Comparison of ENCODE assay signal across 19 cellular contexts in the genomic region with DNA sequence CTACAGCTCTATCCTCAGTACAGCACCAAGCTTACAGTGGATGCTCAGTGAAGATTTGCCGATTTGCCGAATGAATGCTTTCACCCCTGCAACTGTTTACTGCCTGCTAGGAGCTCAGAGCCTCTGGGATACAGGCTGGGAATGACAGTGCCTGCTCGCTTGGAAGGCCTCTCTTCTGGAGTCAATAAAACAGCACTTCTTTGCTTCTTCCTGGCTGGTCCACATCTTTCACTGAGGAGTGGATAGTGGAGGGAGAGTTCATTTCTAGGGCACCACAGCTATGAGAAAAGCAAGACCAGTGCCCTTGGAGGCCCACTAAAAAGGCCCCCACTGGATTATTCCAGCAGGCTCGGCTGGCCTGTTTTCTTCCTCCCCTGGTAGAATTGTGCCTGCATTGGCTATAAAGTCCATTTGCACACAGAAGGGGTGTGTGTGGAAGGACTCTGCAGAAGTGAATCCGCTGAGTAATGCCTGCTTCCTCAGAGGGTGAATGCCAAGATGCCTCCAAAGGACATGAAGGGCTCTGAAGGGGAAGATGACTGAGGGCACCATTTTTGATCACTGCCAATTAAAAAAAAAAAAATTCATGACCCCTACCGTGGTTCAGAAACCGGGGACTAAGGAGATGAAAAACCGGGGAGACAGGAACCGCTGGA. TPM values are rescaled to one million over a fixed set of nuclear protein-coding genes. Genes with fewer than 3 reads are reported as not detected.
DNase-seq lines count a peak whose midpoint lies in the region; ATAC-seq, FAIRE-seq and TF ChIP-seq lines count a peak whose summit lies in the region.
"Had no signal": no experiment of that assay in that cellular context is flagged by ENCODE, and none has a peak within 500 bp of the region (broad histone marks: within the 10 kb centered on the region; RNA-seq: fewer than 3 reads in every experiment).

No MANE protein-coding gene starts in this region.

- H3K9me3 Mint-ChIP-seq in CD8-positive, alpha-beta T cell = no peaks in the 10 kb centered on the region
- H3K9me3 Mint-ChIP-seq: HFFc6; stimulated activated naive CD8-positive, alpha-beta T cell treated with anti-CD3 and anti-CD28 coated beads, Interleukin-15, Interleukin-2, amounts not matched to agents 100 ng/mL and 50 ng/mL, for 24 hours had no signal

- peaks cover 1 to 7% of the 10 kb centered on the region in 2 experiments; a peak in 1 of 4 replicates for H3K4me1 ChIP-seq in SK-N-SH (ENCODE audit: control insufficient read depth in 1 of 2, insufficient read depth in 2 of 2, low read depth in 1 of 2, low read length in 1 of 2)
- peaks cover 25% of the 10 kb centered on the region for H3K4me1 ChIP-seq in HepG2 (ENCODE audit: insufficient read depth, low read length)
- H3K4me1 ChIP-seq in CD8-positive, alpha-beta T cell (ENCODE audit: insufficient read depth, low read length) = peaks cover 3% of the 10 kb centered on the region
- H3K4me1 ChIP-seq: Caco-2 had no signal

- TF ChIP-seq CTCF in SK-N-SH (IDR thresholded peaks at IDR 0.05) = no peak
- TF ChIP-seq CTCF in HepG2 (CRISPR knock-in tag; IDR thresholded peaks at IDR 0.05) = no peak
- no peak for TF ChIP-seq CTCF in GM13977 (IDR thresholded peaks at IDR 0.05; ENCODE audit: extremely low read depth, insufficient read depth, missing control alignments)
- no peak for TF ChIP-seq CTCF in CD8-positive, alpha-beta T cell (IDR thresholded peaks at IDR 0.05)

- H3K4me3 Mint-ChIP-seq in CD8-positive, alpha-beta T cell = no peak overlapping the region
- H3K4me3 Mint-ChIP-seq: HFFc6; stimulated activated naive CD8-positive, alpha-beta T cell treated with anti-CD3 and anti-CD28 coated beads, Interleukin-15, Interleukin-2, amounts not matched to agents 100 ng/mL and 50 ng/mL, for 24 hours had no signal

- intact Hi-C loops in HepG2 (cut with micrococcal nuclease; ENCODE audit: unreplicated experiment) = loop anchor here (2.0 kb wide), 1 partner anchor 20 kb away; no protein-coding TSS in a partner anchor
- intact Hi-C loops in CD8-positive, alpha-beta T cell (cut with DNase I, micrococcal nuclease) = no loop called here

- H3K9me3 ChIP-seq in SK-N-SH (no peaks in the 10 kb centered on the region), HepG2 (ENCODE audit: low read length) (no peaks in the 10 kb centered on the region)
- no peaks in the 10 kb centered on the region for H3K9me3 ChIP-seq in CD8-positive, alpha-beta T cell (ENCODE audit: low read length)
- H3K9me3 ChIP-seq: Caco-2 had no signal

- H3K27ac ChIP-seq in SK-N-SH (ENCODE audit: low read depth in 2 of 2, low read length in 1 of 2) = no peak overlapping the region
- H3K27ac ChIP-seq in HepG2 (ENCODE audit: extremely low read length, insufficient read depth, low read length) = no peak overlapping the region
- H3K27ac ChIP-seq in CD8-positive, alpha-beta T cell (ENCODE audit: low read depth, low read length) = no peak overlapping the region
- H3K27ac ChIP-seq: coronary artery had no signal

- no peaks in the 10 kb centered on the region for H3K9me2 ChIP-seq in SK-N-SH

- DNase-seq in SK-N-SH (no peak), UCSD-AML1 (lab: John Stamatoyannopoulos, UW; ENCODE audit: unreplicated experiment) (peak; percentile 37), HepG2 (ENCODE audit: low spot score) (no peak), T1000 (lab: John Stamatoyannopoulos, UW) (no peak), GM13977 (ENCODE audit: low spot score) (no peak)
- no peak for DNase-seq in CD8-positive, alpha-beta T cell
- DNase-seq: 8988T; activated CD4-positive, alpha-beta T cell treated with anti-CD3 and anti-CD28 coated beads for 1 hour; Caco-2; HFFc6; hippocampal formation; left ventricle myocardium superior; MM.1S; NCI-H2171 treated with DMSO at 0.1 percent for 48 hours; SW 1271 had no signal

- CTCF ChIA-PET in SK-N-SH (lab: Yijun Ruan, JAX) = interaction anchor here (0.7 to 1.9 kb wide), 4 partner anchors 42 to 124 kb away, joined by 3 to 5 read pairs (median 4); a partner anchor contains a TSS
- CTCF ChIA-PET in HepG2 (lab: Yijun Ruan, JAX; ENCODE audit: low intra/inter-chr PET ratio, low total read pairs) = no interaction called here
- CTCF ChIA-PET in CD8-positive, alpha-beta T cell (lab: Charles Lee) = interaction anchor here (0.6 to 0.7 kb wide), 2 partner anchors 49 to 181 kb away, joined by 3 read pairs; no protein-coding TSS in a partner anchor

- ATAC-seq in SK-N-SH treated with all-trans-retinoic acid at 6 μM for 48 hours (no peak), HepG2 (peak; percentile 45), GM19397 (IDR thresholded peaks at IDR 0.05; ENCODE audit: unreplicated experiment) (no peak)
- no peak for ATAC-seq in CD8-positive, alpha-beta T cell
- ATAC-seq: left ventricle myocardium superior had no signal

- TF ChIP-seq RAD21 in SK-N-SH (IDR thresholded peaks at IDR 0.05; ENCODE audit: low read length) = no peak
- TF ChIP-seq RAD21 in HepG2 (CRISPR knock-in tag; IDR thresholded peaks at IDR 0.05) = no peak

- peaks cover 9% of the 10 kb centered on the region for H4K20me1 ChIP-seq in SK-N-SH (ENCODE audit: insufficient read depth)
- H4K20me1 ChIP-seq in HepG2 (ENCODE audit: insufficient read depth, low read length) = peaks cover 8% of the 10 kb centered on the region

- POLR2A ChIA-PET in SK-N-SH (lab: Yijun Ruan, JAX) (no interaction called here), HepG2 (lab: Yijun Ruan, JAX) (interaction anchor here (1.2 to 3.9 kb wide), 3 partner anchors 22 to 124 kb away, joined by 4 to 22 read pairs (median 7); a partner anchor contains a TSS)
- POLR2A ChIA-PET in CD8-positive, alpha-beta T cell (lab: Charles Lee) = no interaction called here

- peaks cover 7% of the 10 kb centered on the region for H3K36me3 Mint-ChIP-seq in CD8-positive, alpha-beta T cell

- no peaks in the 10 kb centered on the region for H3K27me3 ChIP-seq in SK-N-SH (ENCODE audit: insufficient read depth)
- peaks cover 0 to 1% of the 10 kb centered on the region in 2 experiments; a peak in 2 of 5 replicates for H3K27me3 ChIP-seq in HepG2 (ENCODE audit: control insufficient read depth in 1 of 2, insufficient read depth in 2 of 2, low read length in 2 of 2)
- H3K27me3 ChIP-seq in CD8-positive, alpha-beta T cell (ENCODE audit: insufficient read depth, low read length) = no peaks in the 10 kb centered on the region

- H3K79me2 ChIP-seq in SK-N-SH (ENCODE audit: insufficient read depth) (peaks cover 11% of the 10 kb centered on the region), HepG2 (ENCODE audit: insufficient read depth, low read length) (peaks cover 12% of the 10 kb centered on the region)

- in situ Hi-C loops in HepG2 (cut with HindIII; ENCODE audit: extremely low pct_ligation_motif_present, low pct_unique_long_range_greater_than_20kb) (no loop called here), GM13977 (cut with MboI; ENCODE audit: low pct_unique_long_range_greater_than_20kb, low sequenced_read_pairs, unreplicated experiment) (no loop called here)

- H3K9ac ChIP-seq in SK-N-SH = no peak overlapping the region
- peak overlapping the region; percentile 32; the same call in 1 of the 2 replicates for H3K9ac ChIP-seq in HepG2 (ENCODE audit: insufficient read depth, low read depth, low read length)

- H3K4me3 ChIP-seq in SK-N-SH (ENCODE audit: low read depth in 2 of 2, low read length in 1 of 2) (no peak overlapping the region), HepG2 (replicated peaks in 1 of 3; ENCODE audit: insufficient read depth in 1 of 3, low read depth in 2 of 3, low read length in 3 of 3) (peak overlapping the region; percentile 0 to 41 (median 6); a peak in 4 of 6 replicates)
- H3K4me3 ChIP-seq in CD8-positive, alpha-beta T cell (ENCODE audit: low read depth, low read length) = no peak overlapping the region
- H3K4me3 ChIP-seq: coronary artery had no signal

- TF ChIP-seq EP300 in SK-N-SH (IDR thresholded peaks at IDR 0.05; ENCODE audit: borderline replicate concordance in 1 of 2, low read depth in 1 of 2, low read length in 1 of 2) (no peak), HepG2 (IDR thresholded peaks at IDR 0.05; ENCODE audit: low read depth in 2 of 2, low read length in 2 of 2) (no peak), HepG2 (CRISPR knock-in tag; IDR thresholded peaks at IDR 0.05; ENCODE audit: borderline replicate concordance) (no peak; the same call in 1 of the 2 replicates)

- no peaks in the 10 kb centered on the region for H3K27me3 Mint-ChIP-seq in CD8-positive, alpha-beta T cell (ENCODE audit: low read depth)

- H3K4me2 ChIP-seq in SK-N-SH = no peak overlapping the region
- H3K4me2 ChIP-seq in HepG2 (ENCODE audit: low read depth, low read length) = peak overlapping the region; percentile 70

- WGBS in SK-N-SH (ENCODE audit: low lambda C conversion rate) = 82% methylated on average over 9 of the region's 9 CpGs
- 23% methylated on average over 9 of the region's 9 CpGs for WGBS in HepG2 (ENCODE audit: low lambda C conversion rate)

- 0 out of 2 replicates have a peak overlapping the region, but pooled peaks have one; percentile 39 for H2AFZ ChIP-seq in SK-N-SH (ENCODE audit: low read depth)
- peak overlapping the region; percentile 82 for H2AFZ ChIP-seq in HepG2 (ENCODE audit: low read length)

- H3K36me3 ChIP-seq in SK-N-SH (replicated peaks in 1 of 2; ENCODE audit: control insufficient read depth in 1 of 2, insufficient read depth in 2 of 2, low read length in 1 of 2) = no peaks in the 10 kb centered on the region
- no peaks in the 10 kb centered on the region for H3K36me3 ChIP-seq in HepG2 (replicated peaks in 1 of 2; ENCODE audit: control insufficient read depth in 1 of 2, insufficient read depth in 2 of 2, low read length in 2 of 2)
- H3K36me3 ChIP-seq in CD8-positive, alpha-beta T cell (ENCODE audit: insufficient read depth, low read length) = no peaks in the 10 kb centered on the region

- H3F3A ChIP-seq in SK-N-SH (replicated peaks; ENCODE audit: insufficient read depth) = no peaks in the 10 kb centered on the region

- no TSS peak for BruUV-seq in HepG2 (replicated peaks; lab: Mats Ljungman, UMichigan)

- FAIRE-seq in HepG2 (lab: Jason Lieb, UNC) = no peak

- peaks cover 9% of the 10 kb centered on the region for H3K4me1 Mint-ChIP-seq in CD8-positive, alpha-beta T cell (ENCODE audit: low read depth)

- no peak overlapping the region for H3K27ac Mint-ChIP-seq in CD8-positive, alpha-beta T cell
- H3K27ac Mint-ChIP-seq: HFFc6; stimulated activated naive CD8-positive, alpha-beta T cell treated with anti-CD3 and anti-CD28 coated beads, Interleukin-15, Interleukin-2, amounts not matched to agents 100 ng/mL and 50 ng/mL, for 24 hours had no signal

- TF ChIP-seq POLR2A in HepG2 (IDR thresholded peaks at IDR 0.05; ENCODE audit: insufficient read depth in 1 of 2, low read depth in 2 of 2, low read length in 2 of 2) = no peak

RNA-seq across cellular contexts. Expression of a gene that starts 3.2 kb away (rescaled TPM):
- polyA plus RNA-seq in SK-N-SH (2012; rRNA removed) (8.4 and 8.6 TPM in 2 replicates), HepG2 (2011; rRNA removed) (52.5 and 58.4 TPM in 2 replicates)
- 11.0 and 13.7 TPM in 2 replicates for polyA plus RNA-seq in SK-N-SH (2012; cell fraction: cytosol; rRNA removed)
- 24.5 and 33.7 TPM in 2 replicates for polyA plus RNA-seq in SK-N-SH (2012; cell fraction: nucleus; rRNA removed)
- 173 and 177 TPM in 2 replicates for total RNA-seq in HepG2 (2016; rRNA removed; fragmentation: Illumina TruSeq; extraction: Trizol)
- 42.2 and 47.1 TPM in 2 replicates for total RNA-seq in HepG2 (2016; cell fraction: cytosol; rRNA removed; fragmentation: Illumina TruSeq; extraction: Trizol; ENCODE audit: low read depth)
- total RNA-seq in HepG2 (2016; cell fraction: insoluble cytoplasmic fraction; rRNA removed; fragmentation: Illumina TruSeq; extraction: Trizol) = 166 and 185 TPM in 2 replicates
- 53.5 and 58.7 TPM in 2 replicates for total RNA-seq in HepG2 (2016; cell fraction: membrane; rRNA removed; fragmentation: Illumina TruSeq; extraction: Trizol)
- total RNA-seq in HepG2 (2016; cell fraction: nucleus; rRNA removed; fragmentation: Illumina TruSeq; extraction: Trizol) = 231 and 239 TPM in 2 replicates
- polyA plus RNA-seq in HepG2 (2011; cell fraction: cytosol; rRNA removed) = 16.6 and 26.6 TPM in 2 replicates
- 77.7 and 102 TPM in 2 replicates for polyA plus RNA-seq in HepG2 (2011; cell fraction: nucleus; rRNA removed)
- polyA plus RNA-seq in HepG2 (2012) = 151 and 152 TPM in 2 replicates
- polyA plus RNA-seq in HepG2 (2016; cell fraction: cytosol; fragmentation: Illumina TruSeq; extraction: Trizol; ENCODE audit: low read depth) = 5.3 and 6.8 TPM in 2 replicates
- polyA plus RNA-seq in HepG2 (2016; cell fraction: insoluble cytoplasmic fraction; fragmentation: Illumina TruSeq; extraction: Trizol; ENCODE audit: low read depth) = 200 and 216 TPM in 2 replicates
- polyA plus RNA-seq in HepG2 (2016; cell fraction: membrane; fragmentation: Illumina TruSeq; extraction: Trizol; ENCODE audit: low read depth) = 18.6 and 26.0 TPM in 2 replicates
- polyA plus RNA-seq in HepG2 (2016; cell fraction: nucleus; fragmentation: Illumina TruSeq; extraction: Trizol; ENCODE audit: insufficient read depth, low read depth) = 243 and 249 TPM in 2 replicates
- 135 and 250 TPM in 2 replicates for polyA minus RNA-seq in HepG2 (2011; rRNA and poly(A)+ RNA removed; ENCODE audit: low replicate concordance)
- polyA minus RNA-seq in HepG2 (2011; cell fraction: cytosol; rRNA and poly(A)+ RNA removed) = 49.2 and 87.1 TPM in 2 replicates
- 329 and 403 TPM in 2 replicates for polyA minus RNA-seq in HepG2 (2011; cell fraction: nucleus; rRNA and poly(A)+ RNA removed)
- total RNA-seq in CD8-positive, alpha-beta T cell = 100 to 1,000 TPM; 301 to 317 TPM

Comparison
In these comparisons a context has a peak if more than half of its experiments do, and no peak if none do; other contexts are left out.
1. H3K4me3 ChIP-seq: peak in HepG2 (3 of 3); none in SK-N-SH (0 of 2) and CD8-positive, alpha-beta T cell (single experiment).